Comparison of ENCODE assay signal across 8 cellular contexts in the genomic region with DNA sequence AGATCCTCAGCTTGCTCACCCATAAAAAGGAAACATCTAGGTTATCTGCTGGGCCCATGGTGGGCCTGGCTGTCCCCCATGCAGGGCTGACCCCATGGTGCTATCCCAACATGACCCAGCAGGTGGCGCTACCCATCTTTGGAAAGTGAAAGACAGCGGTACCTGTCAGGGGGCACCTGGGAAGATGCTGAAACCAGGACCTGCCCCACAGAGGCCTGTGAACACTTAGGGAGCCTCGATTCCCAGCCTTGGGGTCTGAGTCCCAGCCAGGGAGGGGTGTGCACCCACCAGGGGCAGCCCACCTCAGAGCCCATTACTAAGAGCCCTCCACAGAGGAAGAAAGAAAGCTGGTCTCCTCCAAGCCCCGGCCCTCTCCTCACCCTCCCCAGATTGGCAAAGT. TPM values are rescaled to one million over a fixed set of nuclear protein-coding genes. Genes with fewer than 3 reads are reported as not detected.
DNase-seq lines count a peak whose midpoint lies in the region; ATAC-seq and TF ChIP-seq lines count a peak whose summit lies in the region.

No MANE protein-coding gene starts in this region.

- ATAC-seq in GM18868 (IDR thresholded peaks at IDR 0.05; ENCODE audit: unreplicated experiment) = peak; percentile 53

- no peak overlapping the region for H2AFZ ChIP-seq in neural cell (ENCODE audit: low read depth, low read length)

- no peak overlapping the region for H3K9ac ChIP-seq in neural cell (ENCODE audit: low read length)

- TF ChIP-seq CTCF in epithelial cell of proximal tubule (conservative IDR thresholded peaks at IDR 0.05; ENCODE audit: low read depth, low read length) = peak; percentile 91
- TF ChIP-seq CTCF in neural cell (IDR thresholded peaks at IDR 0.05; ENCODE audit: poor library complexity, severe bottlenecking) = peak; percentile 86

- no peaks in the 10 kb centered on the region for H3K79me2 ChIP-seq in neural cell (replicated peaks; ENCODE audit: insufficient read depth, low read length)

- TF ChIP-seq EP300 in neural cell (conservative IDR thresholded peaks at IDR 0.05; ENCODE audit: poor library complexity, severe bottlenecking) = no peak

- no peaks in the 10 kb centered on the region for H3K9me3 ChIP-seq in neural cell (ENCODE audit: low read length)

- DNase-seq in AG08395 (ENCODE audit: low spot score) (peak; percentile 62), NCI-H2171 (lab: John Stamatoyannopoulos, UW) (peak; percentile 25), epithelial cell of proximal tubule (ENCODE audit: low read depth) (no peak), substantia nigra (lab: John Stamatoyannopoulos, UW) (peak in 29 of 49 donors; percentile 10 to 67 (median 32)), cortex of kidney (lab: John Stamatoyannopoulos, UW) (no peak)
- peak; percentile 44 to 93 (median 90) for DNase-seq in activated CD8-positive, alpha-beta memory T cell treated with anti-CD3 and anti-CD28 coated beads for 48 hours (ENCODE audit: low read depth in 2 of 3, low spot score in 2 of 3)

- no peaks in the 10 kb centered on the region for H3F3A ChIP-seq in neural cell (ENCODE audit: insufficient read depth, low read length, poor library complexity, severe bottlenecking)

- H3K27me3 ChIP-seq in neural cell (ENCODE audit: insufficient read depth, low read depth, low read length) = no peaks in the 10 kb centered on the region

- no peaks in the 10 kb centered on the region for H3K9me2 ChIP-seq in neural cell (ENCODE audit: insufficient read depth, low read length)

- H4K20me1 ChIP-seq in neural cell (ENCODE audit: insufficient read depth) = no peaks in the 10 kb centered on the region

- H3K4me2 ChIP-seq in neural cell (ENCODE audit: low read length) = no peak overlapping the region

- H3K27ac ChIP-seq in neural cell (ENCODE audit: low read length) = no peak overlapping the region
- H3K27ac ChIP-seq in substantia nigra (ENCODE audit: low read depth, low read length, poor library complexity, severe bottlenecking) = no peak overlapping the region

- H3K4me3 ChIP-seq in epithelial cell of proximal tubule (ENCODE audit: low read depth, low read length) = no peak overlapping the region
- no peak overlapping the region for H3K4me3 ChIP-seq in neural cell (ENCODE audit: low read length)

- peak; percentile 78 for TF ChIP-seq RAD21 in neural cell (conservative IDR thresholded peaks at IDR 0.05)

- H3K36me3 ChIP-seq in neural cell (ENCODE audit: insufficient read depth, low read length) = peaks cover 5% of the 10 kb centered on the region

TF ChIP-seq in neural cell, 6 proteins besides CTCF, POLR2A, EP300 and RAD21:
- no peak for TF ChIP-seq EZH2 (IDR thresholded peaks at IDR 0.05; ENCODE audit: borderline replicate concordance, insufficient read depth, low read length, poor library complexity, severe bottlenecking)
- peak; percentile 82 for TF ChIP-seq SMC3 (conservative IDR thresholded peaks at IDR 0.05; ENCODE audit: poor library complexity)
- TF ChIP-seq TAF1 (IDR thresholded peaks at IDR 0.05; ENCODE audit: low read depth) = no peak
TF ChIP-seq in neural cell: peak in this region for 1.

RNA-seq across cellular contexts. Expression of a gene that starts 46.6 kb away (rescaled TPM):
- total RNA-seq in epithelial cell of proximal tubule = 10.8 and 15.2 TPM in 2 replicates
- polyA plus RNA-seq in neural cell = 34.3 and 36.0 TPM in 2 replicates
- polyA minus RNA-seq in neural cell = 19.7 and 21.2 TPM in 2 replicates

RNA-seq across cellular contexts. Expression of a gene that starts 48.1 kb away (rescaled TPM):
- total RNA-seq in epithelial cell of proximal tubule = 32.2 and 35.0 TPM in 2 replicates
- polyA plus RNA-seq in neural cell = 22.4 and 24.7 TPM in 2 replicates
- 50.8 and 54.5 TPM in 2 replicates for polyA minus RNA-seq in neural cell

Comparison
In these comparisons a context has a peak if more than half of its experiments do, and no peak if none do; other contexts are left out.
1. DNase-seq: peak in AG08395 (single experiment), NCI-H2171 (single experiment), activated CD8-positive, alpha-beta memory T cell treated with anti-CD3 and anti-CD28 coated beads for 48 hours (3 of 3) and substantia nigra (29 of 49); none in epithelial cell of proximal tubule (single experiment) and cortex of kidney (single experiment).